ENCODE assay signal across 8 cellular contexts in the genomic region with DNA sequence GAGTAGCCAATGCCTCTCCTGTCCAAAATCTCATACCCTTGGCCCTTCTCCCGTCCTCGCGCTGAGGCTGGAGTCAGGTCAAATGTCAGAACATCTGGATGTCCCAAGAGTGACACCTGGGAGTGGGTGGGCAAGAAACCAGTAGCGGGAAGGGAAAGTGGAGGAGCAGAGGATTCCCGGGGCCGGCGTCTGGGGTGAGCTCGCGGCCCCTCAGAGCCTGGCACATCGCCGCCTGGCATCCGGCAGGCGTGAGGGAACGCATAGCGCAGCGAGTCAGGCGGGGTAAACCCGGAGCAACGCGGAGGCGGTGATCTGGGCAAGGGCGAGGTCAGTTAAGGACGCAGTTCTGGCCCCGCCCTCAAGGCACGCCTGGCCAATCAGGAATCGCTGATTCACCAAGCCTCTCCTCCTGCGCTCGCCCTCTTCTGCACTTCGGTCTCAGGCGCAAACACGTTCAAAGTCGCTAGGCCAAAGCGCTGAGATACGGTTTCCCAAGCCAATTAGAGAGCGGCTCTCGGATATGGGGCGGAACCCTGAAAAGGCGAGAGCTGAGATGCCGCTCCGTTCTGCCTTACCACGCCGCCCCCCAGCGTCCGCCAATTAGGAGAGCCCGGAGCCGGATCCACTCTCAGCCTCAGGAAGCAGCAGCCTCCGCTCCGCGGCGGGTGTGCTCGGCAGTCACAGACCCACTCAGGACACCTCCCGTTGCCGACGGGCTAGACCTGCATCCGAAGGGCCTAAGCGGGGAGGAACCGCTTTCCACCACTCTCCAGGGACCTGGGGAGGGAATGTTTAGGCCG. TPM values are rescaled to one million over a fixed set of nuclear protein-coding genes. Genes with fewer than 3 reads are reported as not detected.
DNase-seq lines count a peak whose midpoint lies in the region; ATAC-seq and TF ChIP-seq lines count a peak whose summit lies in the region.

No MANE protein-coding gene starts in this region.

- H3K9me3 Mint-ChIP-seq in HFFc6: no peaks in the 10 kb centered on the region
- no peaks in the 10 kb centered on the region for H3K9me3 Mint-ChIP-seq in activated naive CD4-positive, alpha-beta T cell treated with anti-CD3 and anti-CD28 coated beads, Interleukin-2, amount 50 U/mL, for 72 hours

- peak; percentile 47 for TF ChIP-seq CTCF in HFFc6 (IDR thresholded peaks at IDR 0.05)
- no peak for TF ChIP-seq CTCF in NB4 (IDR thresholded peaks at IDR 0.05; ENCODE audit: low read depth, low read length)
- peak in 1 of 3 experiments; percentile 14 for TF ChIP-seq CTCF in testis (IDR thresholded peaks at IDR 0.05)

- H3K9ac ChIP-seq in SK-N-MC (ENCODE audit: insufficient read length): peak overlapping the region; percentile 93

- peaks cover 20% of the 10 kb centered on the region for H3K36me3 Mint-ChIP-seq in HFFc6 (ENCODE audit: low read depth)
- H3K36me3 Mint-ChIP-seq in activated naive CD4-positive, alpha-beta T cell treated with anti-CD3 and anti-CD28 coated beads, Interleukin-2, amount 50 U/mL, for 72 hours: peaks cover 26 to 31% of the 10 kb centered on the region in 2 donors

- H3K4me1 ChIP-seq in testis: peaks cover 21% of the 10 kb centered on the region

- H3K9me3 ChIP-seq in SK-N-MC (ENCODE audit: low read depth, low read length) (no peaks in the 10 kb centered on the region), testis (no peaks in the 10 kb centered on the region)

- TF ChIP-seq POLR2A in NB4 (IDR thresholded peaks at IDR 0.05; ENCODE audit: extremely low read depth, insufficient read length) (peak; percentile 74), testis (IDR thresholded peaks at IDR 0.05) (no peak)

- intact Hi-C loops in testis (cut with DNase I; ENCODE audit: low total_unique reads): no loop called here

- H3K4me3 ChIP-seq in NB4 (ENCODE audit: low read depth, low read length) (peak overlapping the region; percentile 94), SK-N-MC (peak overlapping the region; percentile 87), testis (peak overlapping the region; percentile 68 to 72)

- peaks cover 6% of the 10 kb centered on the region for H3K27me3 Mint-ChIP-seq in HFFc6 (ENCODE audit: insufficient read depth)

- DNase-seq in GM04504 (ENCODE audit: low read depth) (peak; percentile 99), HFFc6 (peak; percentile 99), NB4 (ENCODE audit: low read depth) (peak; percentile 100), SK-N-MC (ENCODE audit: low read depth, low spot score) (peak; percentile 96), glomerular endothelial cell (ENCODE audit: extremely low read depth, low read depth, low spot score) (peak; percentile 97), occipital lobe (lab: John Stamatoyannopoulos, UW) (peak; percentile 98), testis (peak; percentile 99)
- DNase-seq in activated naive CD4-positive, alpha-beta T cell treated with anti-CD3 and anti-CD28 coated beads, Interleukin-2, amount 50 U/mL, for 72 hours (ENCODE audit: low spot score in 2 of 2): peak; percentile 94 to 99

- H3K27me3 ChIP-seq in testis: no peaks in the 10 kb centered on the region

- peaks cover 5% of the 10 kb centered on the region; the same call in 1 of the 2 replicates for H3K36me3 ChIP-seq in SK-N-MC (ENCODE audit: insufficient read depth, low read length)
- no peaks in the 10 kb centered on the region for H3K36me3 ChIP-seq in testis (ENCODE audit: low read depth, missing control alignments)

- ATAC-seq in activated naive CD4-positive, alpha-beta T cell treated with anti-CD3 and anti-CD28 coated beads, Interleukin-2, amount 50 U/mL, for 72 hours: peak; percentile 89 to 91

- H3K4me3 Mint-ChIP-seq in HFFc6: peak overlapping the region; percentile 89

- peak overlapping the region; percentile 99 for H3K27ac Mint-ChIP-seq in HFFc6
- H3K27ac Mint-ChIP-seq in activated naive CD4-positive, alpha-beta T cell treated with anti-CD3 and anti-CD28 coated beads, Interleukin-2, amount 50 U/mL, for 72 hours: peak overlapping the region; percentile 97 to 98

- 0 to 1% methylated on average over 48 to 58 of the region's 58 CpGs for WGBS in testis, 2 donors

- H3K4me1 Mint-ChIP-seq in HFFc6 (ENCODE audit: low read depth): peaks cover 62% of the 10 kb centered on the region

- peak overlapping the region; percentile 93 for H3K27ac ChIP-seq in SK-N-MC
- H3K27ac ChIP-seq in testis: peak overlapping the region; percentile 94 to 98

RNA-seq across cellular contexts. Expression of gene VPS52, which starts 22.5 kb away (rescaled TPM):
- 10 to 100 TPM; 35.7 to 51.4 (median 44.4) TPM for total RNA-seq in HFFc6 (2021; fragmentation: NEBNext Ultra II Directional; extraction: Animal tissue kit (Norgen Biotek cat#: 25700))
- 10 to 100 TPM; 39.0 to 62.8 TPM for total RNA-seq in activated naive CD4-positive, alpha-beta T cell treated with anti-CD3 and anti-CD28 coated beads, Interleukin-2, amount 50 U/mL, for 72 hours
- total RNA-seq in glomerular endothelial cell: 29.6 and 34.5 TPM in 2 replicates
- total RNA-seq in occipital lobe: 35.1 TPM
- total RNA-seq in testis: 10 to 100 TPM; 71.0 to 85.0 TPM
- 87.1 TPM for polyA plus RNA-seq in testis (ENCODE audit: insufficient read depth, low read depth, low replicate concordance)

RNA-seq across cellular contexts. Expression of gene RPS18, which starts 22.7 kb away (rescaled TPM):
- 1,000 to 10,000 TPM; 1,449 to 2,347 (median 1,965) TPM for total RNA-seq in HFFc6 (2021; fragmentation: NEBNext Ultra II Directional; extraction: Animal tissue kit (Norgen Biotek cat#: 25700))
- total RNA-seq in activated naive CD4-positive, alpha-beta T cell treated with anti-CD3 and anti-CD28 coated beads, Interleukin-2, amount 50 U/mL, for 72 hours: 1,000 to 10,000 TPM; 3,809 to 4,545 TPM
- total RNA-seq in glomerular endothelial cell: 2,187 and 4,134 TPM in 2 replicates
- 3,778 TPM for total RNA-seq in occipital lobe
- total RNA-seq in testis: 1,000 to 10,000 TPM in 1 of 2 donors, 100 to 1,000 TPM in 1; 685 to 1,953 TPM
- 2,185 TPM for polyA plus RNA-seq in testis (ENCODE audit: insufficient read depth, low read depth, low replicate concordance)

RNA-seq across cellular contexts. Expression of gene B3GALT4, which starts 27.8 kb away (rescaled TPM):
- 1 to 10 TPM in 5 of 6 experiments, under 1 TPM in 1; 0.66 to 3.0 (median 2.7) TPM for total RNA-seq in HFFc6 (2021; fragmentation: NEBNext Ultra II Directional; extraction: Animal tissue kit (Norgen Biotek cat#: 25700))
- total RNA-seq in activated naive CD4-positive, alpha-beta T cell treated with anti-CD3 and anti-CD28 coated beads, Interleukin-2, amount 50 U/mL, for 72 hours: 1 to 10 TPM; 3.7 to 5.9 TPM
- total RNA-seq in glomerular endothelial cell (4.5 and 6.8 TPM in 2 replicates), occipital lobe (12.5 TPM), testis (10 to 100 TPM; 18.0 to 18.3 TPM)
- polyA plus RNA-seq in testis (ENCODE audit: insufficient read depth, low read depth, low replicate concordance): 55.4 TPM

RNA-seq across cellular contexts. Expression of gene WDR46, which starts 39.9 kb away (rescaled TPM):
- total RNA-seq in HFFc6 (2021; fragmentation: NEBNext Ultra II Directional; extraction: Animal tissue kit (Norgen Biotek cat#: 25700)): 10 to 100 TPM; 71.0 to 89.9 (median 74.6) TPM
- 10 to 100 TPM; 73.7 to 81.5 TPM for total RNA-seq in activated naive CD4-positive, alpha-beta T cell treated with anti-CD3 and anti-CD28 coated beads, Interleukin-2, amount 50 U/mL, for 72 hours
- total RNA-seq in glomerular endothelial cell (63.4 and 91.0 TPM in 2 replicates), occipital lobe (42.6 TPM), testis (10 to 100 TPM; 63.2 to 71.2 TPM)
- 61.6 TPM for polyA plus RNA-seq in testis (ENCODE audit: insufficient read depth, low read depth, low replicate concordance)

RNA-seq across cellular contexts. Expression of gene PFDN6, which starts 40.3 kb away (rescaled TPM):
- 10 to 100 TPM; 52.1 to 73.7 (median 69.7) TPM for total RNA-seq in HFFc6 (2021; fragmentation: NEBNext Ultra II Directional; extraction: Animal tissue kit (Norgen Biotek cat#: 25700))
- total RNA-seq in activated naive CD4-positive, alpha-beta T cell treated with anti-CD3 and anti-CD28 coated beads, Interleukin-2, amount 50 U/mL, for 72 hours: 100 to 1,000 TPM in 1 of 2 donors, 10 to 100 TPM in 1; 92.9 to 103 TPM
- total RNA-seq in glomerular endothelial cell (34.1 and 40.8 TPM in 2 replicates), occipital lobe (27.0 TPM), testis (10 to 100 TPM; 45.5 to 56.2 TPM)
- 123 TPM for polyA plus RNA-seq in testis (ENCODE audit: insufficient read depth, low read depth, low replicate concordance)

Comparison
In these comparisons a context has a peak if more than half of its experiments do, and no peak if none do; other contexts are left out.
1. Peak in every context shown above with its lines: DNase-seq, ATAC-seq, H3K4me3 ChIP-seq and H3K27ac ChIP-seq.